In the genomic region with DNA sequence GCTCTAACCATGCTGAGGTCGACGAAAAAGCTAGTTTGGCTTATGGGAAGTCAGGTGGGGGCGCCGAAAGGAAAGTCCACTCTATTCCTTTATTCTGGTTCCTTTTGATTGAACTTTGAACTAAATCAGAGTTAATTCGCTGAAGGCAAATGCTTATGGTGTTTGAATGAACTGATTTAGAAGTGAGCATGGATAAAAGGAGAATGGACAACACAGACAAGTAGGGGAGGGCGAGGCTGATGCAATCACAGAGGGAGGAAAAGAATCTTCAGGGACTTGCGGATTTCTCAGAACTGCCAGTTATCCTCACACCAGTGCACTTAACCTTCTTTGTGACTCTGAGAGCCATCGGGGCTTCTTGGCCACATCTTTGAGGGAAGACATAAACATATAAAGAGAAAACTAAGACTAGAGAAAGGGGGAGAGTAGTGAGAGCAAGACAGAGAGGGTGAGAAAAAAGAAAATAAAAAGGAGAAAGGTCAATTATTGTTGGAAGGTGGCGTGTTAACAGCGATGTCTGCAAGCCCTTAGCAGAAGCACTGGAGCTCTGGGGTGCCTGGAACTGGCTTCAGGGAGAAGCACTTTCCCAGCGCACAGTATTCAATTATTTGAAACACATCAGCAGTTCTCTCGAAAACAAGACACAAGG, we compare ENCODE assay signal across 26 cellular contexts. TPM values are rescaled to one million over a fixed set of nuclear protein-coding genes. Genes with fewer than 3 reads are reported as not detected.
A peak's percentile ranks its signal among the peaks of the same experiment; 100 is the strongest.
DNase-seq lines count a peak whose midpoint lies in the region; ATAC-seq, FAIRE-seq and TF ChIP-seq lines count a peak whose summit lies in the region.
"Had no signal": no experiment of that assay in that cellular context is flagged by ENCODE, and none has a peak within 500 bp of the region (broad histone marks: within the 10 kb centered on the region; RNA-seq: fewer than 3 reads in every experiment).

No MANE protein-coding gene starts in this region.

- no peak overlapping the region for H3K9ac ChIP-seq in K562 (ENCODE audit: insufficient read depth in 1 of 2, low read depth in 2 of 2, low read length in 2 of 2)
- H3K9ac ChIP-seq: BLaER1 treated with 17β-estradiol and CSF1 and Interleukin-3, amounts not matched to agents 10 nM and 100 nM had no signal

- peak in 2 of 4 experiments; percentile 12 to 27 for DNase-seq in K562 (ENCODE audit: extremely low read depth in 1 of 4, low spot score in 3 of 4)
- peak; percentile 22 for DNase-seq in fibroblast of the aortic adventitia (ENCODE audit: low read depth)
- DNase-seq in psoas muscle: no peak
- DNase-seq in HK-2 (ENCODE audit: unreplicated experiment): no peak
- DNase-seq in NCI-H146 treated with DMSO at 0.1 percent for 48 hours (lab: John Stamatoyannopoulos, UW; ENCODE audit: unreplicated experiment): no peak
- no peak for DNase-seq in RPMI8226
- DNase-seq: activated CD4-positive, alpha-beta T cell treated with anti-CD3 and anti-CD28 coated beads, Interleukin-2, amount 10 ng/mL, durations not matched to agents 24 days and 14 days; activated gamma-delta T cell; activated T-cell treated with anti-CD3 and anti-CD28 coated beads, Interleukin-2, amount 50 U/mL, for 1 hour; COR-L47; mesendoderm; NCI-H1694 treated with DMSO at 0.1 percent for 48 hours; NCI-H2171 treated with DMSO at 0.1 percent for 48 hours; NCI-H510A; stimulated activated CD4-positive, alpha-beta T cell treated with anti-CD3 and anti-CD28 coated beads, Interleukin-15, amount 100 ng/mL, for 24 hours; T-cell had no signal

- TF ChIP-seq POLR2A in K562 (conservative IDR thresholded peaks at IDR 0.05): no peak

- H3K4me3 ChIP-seq in HEK293 (ENCODE audit: low read depth, low read length) (no peak overlapping the region), K562 (no peak overlapping the region), fibroblast of the aortic adventitia (ENCODE audit: low read depth, low read length) (no peak overlapping the region), psoas muscle (no peak overlapping the region)
- H3K4me3 ChIP-seq: ascending aorta; BLaER1 treated with 17β-estradiol and CSF1 and Interleukin-3, amounts not matched to agents 10 nM and 100 nM; HAP-1; sigmoid colon; tibial nerve had no signal

- POLR2A ChIA-PET in HEK293 (lab: Yijun Ruan, JAX): no interaction called here
- POLR2A ChIA-PET in K562 (lab: Yijun Ruan, JAX): interaction anchor here (1.0 to 1.2 kb wide), 2 partner anchors 12 to 26 kb away, joined by 3 to 4 read pairs; no protein-coding TSS in a partner anchor

- 11% methylated on average over 11 of the region's 12 CpGs for WGBS in K562 (ENCODE audit: insufficient coverage, low coverage, missing lambda C conversion rate)
- 57 to 73% (median 59%) methylated on average over 12 of the region's 12 CpGs for WGBS in psoas muscle, 3 donors

- no peak overlapping the region for H3K27ac ChIP-seq in HEK293 (ENCODE audit: extremely low read depth, low read depth, low read length)
- H3K27ac ChIP-seq in K562 (ENCODE audit: extremely low read depth, low read depth, low read length): no peak overlapping the region
- H3K27ac ChIP-seq in psoas muscle: peak overlapping the region; percentile 50
- H3K27ac ChIP-seq: ascending aorta; BLaER1 treated with 17β-estradiol and CSF1 and Interleukin-3, amounts not matched to agents 10 nM and 100 nM; neutrophil; tibial nerve had no signal

- no TSS peak for BruUV-seq in K562 (replicated peaks; lab: Mats Ljungman, UMichigan)

- H3K4me1 ChIP-seq in HEK293 (ENCODE audit: control insufficient read depth, insufficient read depth, low read length) (peaks cover 10% of the 10 kb centered on the region), K562 (replicated peaks in 1 of 2; ENCODE audit: control insufficient read depth in 2 of 2, insufficient read depth in 2 of 2, low read length in 2 of 2) (peaks cover 0 to 17% of the 10 kb centered on the region in 2 experiments; a peak in 4 of 5 replicates), psoas muscle (peaks cover 12% of the 10 kb centered on the region)
- H3K4me1 ChIP-seq: ascending aorta, HAP-1, tibial nerve had no signal

- H3K27me3 ChIP-seq in K562 (ENCODE audit: control insufficient read depth in 2 of 2, insufficient read depth in 2 of 2, low read length in 2 of 2) (no peaks in the 10 kb centered on the region; a peak in 1 of 5 replicates), psoas muscle (ENCODE audit: insufficient read depth in 3 of 3, low read length in 2 of 3) (peaks cover 0 to 3% (median 0%) of the 10 kb centered on the region in 3 donors)
- H3K27me3 ChIP-seq: ascending aorta, neutrophil, sigmoid colon, tibial nerve had no signal

- no peaks in the 10 kb centered on the region for H3K9me3 ChIP-seq in HEK293 (ENCODE audit: control insufficient read depth, insufficient read depth, low read depth, low read length)
- H3K9me3 ChIP-seq in K562 (replicated peaks; ENCODE audit: control insufficient read depth, insufficient read depth, low read depth, low read length): no peaks in the 10 kb centered on the region
- H3K9me3 ChIP-seq in psoas muscle: no peaks in the 10 kb centered on the region
- H3K9me3 ChIP-seq: ascending aorta, HAP-1, neutrophil, sigmoid colon, tibial nerve had no signal

- TF ChIP-seq RAD21 in K562 (CRISPR knock-in tag; conservative IDR thresholded peaks at IDR 0.05 in 1 of 2, IDR thresholded peaks at IDR 0.05 in 1 of 2): no peak

- CTCF ChIA-PET in HEK293 (lab: Yijun Ruan, JAX): interaction anchor here (0.6 to 2.7 kb wide), 2 partner anchors 16 to 217 kb away, joined by 3 to 8 read pairs; no protein-coding TSS in a partner anchor
- CTCF ChIA-PET in K562 (lab: Yijun Ruan, JAX; ENCODE audit: low intra/inter-chr PET ratio): no interaction called here

- no peak for TF ChIP-seq CTCF in HEK293 (tag by site-specific recombination; IDR thresholded peaks at IDR 0.05)
- no peak for TF ChIP-seq CTCF in K562 (IDR thresholded peaks at IDR 0.05 in 2 of 3, conservative IDR thresholded peaks at IDR 0.05 in 1 of 3; ENCODE audit: insufficient read depth in 2 of 3, low read depth in 1 of 3, low read length in 3 of 3)
- TF ChIP-seq CTCF in fibroblast of the aortic adventitia (IDR thresholded peaks at IDR 0.05; ENCODE audit: insufficient read depth, low read length): no peak
- no peak for TF ChIP-seq CTCF in psoas muscle (IDR thresholded peaks at IDR 0.05)

- in situ Hi-C loops in K562 (cut with MboI): no loop called here

- intact Hi-C loops in K562 (cut with micrococcal nuclease): loop anchor here (10.0 kb wide), 1 partner anchor 167 kb away; no protein-coding TSS in a partner anchor
- intact Hi-C loops in psoas muscle (cut with DNase I): no loop called here

- H2AFZ ChIP-seq in K562 (ENCODE audit: low read depth, low read length): peak overlapping the region; percentile 22; the same call in 1 of the 2 replicates

- FAIRE-seq in K562 (lab: Jason Lieb, UNC): no peak

- peak overlapping the region; percentile 30 for H3K4me2 ChIP-seq in K562 (ENCODE audit: insufficient read depth, low read length)
- H3K4me2 ChIP-seq: BLaER1 treated with 17β-estradiol and CSF1 and Interleukin-3, amounts not matched to agents 10 nM and 100 nM had no signal

- H3K36me3 ChIP-seq in HEK293 (ENCODE audit: control insufficient read depth in 2 of 2, insufficient read depth in 1 of 2, low read length in 2 of 2): no peaks in the 10 kb centered on the region
- no peaks in the 10 kb centered on the region for H3K36me3 ChIP-seq in K562 (ENCODE audit: control insufficient read depth, insufficient read depth, low read length)
- no peaks in the 10 kb centered on the region for H3K36me3 ChIP-seq in psoas muscle (ENCODE audit: insufficient read depth in 1 of 2, low read depth in 1 of 2)
- H3K36me3 ChIP-seq: ascending aorta; BLaER1 treated with 17β-estradiol and CSF1 and Interleukin-3, amounts not matched to agents 10 nM and 100 nM; HAP-1; neutrophil; sigmoid colon; tibial nerve had no signal

- ATAC-seq in K562: peak; percentile 78
- ATAC-seq in psoas muscle: peak in 2 of 4 donors; percentile 25 to 28
- ATAC-seq: esophagus mucosa; left lobe of liver; stimulated activated effector memory CD8-positive, alpha-beta T cell treated with anti-CD3 and anti-CD28 coated beads, Interleukin-12 subunit alpha, Interleukin-12 subunit beta, amount 100 ng/mL, for 72 hours; T-cell had no signal

- no peaks in the 10 kb centered on the region for H3K79me2 ChIP-seq in K562 (ENCODE audit: control insufficient read depth, insufficient read depth, low read length)

- no peaks in the 10 kb centered on the region for H4K20me1 ChIP-seq in K562 (replicated peaks; ENCODE audit: control insufficient read depth, insufficient read depth, low read length)

- TF ChIP-seq EP300 in K562 (IDR thresholded peaks at IDR 0.05; ENCODE audit: low read length): no peak

- no peaks in the 10 kb centered on the region for H3K9me1 ChIP-seq in K562 (ENCODE audit: control insufficient read depth, insufficient read depth, low read length)

TF ChIP-seq in HEK293, 187 proteins besides CTCF, POLR2A, EP300 and RAD21 (continues in another document):
- TF ChIP-seq ZNF558 (tag by site-specific recombination; IDR thresholded peaks at IDR 0.05): peak; percentile 91
- no peak for TF ChIP-seq ZNF571 (tag by site-specific recombination; IDR thresholded peaks at IDR 0.05)

TF ChIP-seq in K562, 482 proteins besides CTCF, POLR2A, EP300 and RAD21 (continues in another document):
- peak; percentile 62 for TF ChIP-seq CEBPB (tag; IDR thresholded peaks at IDR 0.05)

RNA-seq across cellular contexts. Expression of a gene that starts 59.2 kb away (rescaled TPM):
- 43.6 and 79.1 TPM in 2 replicates for total RNA-seq in K562 (2011; cell fraction: chromatin; rRNA removed; ENCODE audit: low replicate concordance)
- total RNA-seq in K562 (2011; cell fraction: nucleolus; rRNA removed): 24.0 and 30.3 TPM in 2 replicates
- total RNA-seq in K562 (2011; cell fraction: nucleoplasm; rRNA removed): 42.7 and 59.7 TPM in 2 replicates
- total RNA-seq in K562 (2014; rRNA removed): 9.2 and 11.2 TPM in 2 replicates
- total RNA-seq in K562 (2014; rRNA removed; fragmentation: Illumina TruSeq; extraction: Trizol): 16.7 and 17.3 TPM in 2 replicates
- total RNA-seq in K562 (2015; rRNA removed; fragmentation: Illumina TruSeq; extraction: Trizol): 14.4 and 15.5 TPM in 2 replicates
- 38.4 and 44.7 TPM in 2 replicates for total RNA-seq in K562 (2021)
- 39.7 and 43.8 TPM in 2 replicates for polyA plus RNA-seq in K562 (2011; rRNA removed)
- polyA plus RNA-seq in K562 (2011; cell fraction: cytosol; rRNA removed): 17.2 and 19.7 TPM in 2 replicates
- polyA plus RNA-seq in K562 (2011; cell fraction: nucleus; rRNA removed): 81.5 and 87.8 TPM in 2 replicates
- polyA plus RNA-seq in K562 (2012): 45.6 and 48.6 TPM in 2 replicates
- 58.4 and 60.7 TPM in 2 replicates for polyA plus RNA-seq in K562 (2014; fragmentation: Illumina TruSeq; extraction: Trizol)
- polyA plus RNA-seq in K562 (2014; fragmentation: Nextera tagmentation; extraction: Ambion mirVana): 10 to 100 TPM; 20.3 to 24.0 TPM
- polyA plus RNA-seq in K562 (2014; rRNA removed): 40.9 and 44.0 TPM in 2 replicates
- polyA minus RNA-seq in K562 (2011; rRNA and poly(A)+ RNA removed): 15.8 and 17.4 TPM in 2 replicates
- 19.5 TPM in 2 replicates for polyA minus RNA-seq in K562 (2011; cell fraction: cytosol; rRNA and poly(A)+ RNA removed)
- polyA minus RNA-seq in K562 (2011; cell fraction: nucleus; rRNA and poly(A)+ RNA removed): 12.7 and 13.1 TPM in 2 replicates
- 6.0 and 10.2 TPM in 2 replicates for total RNA-seq in fibroblast of the aortic adventitia (ENCODE audit: low replicate concordance)
- 1 to 10 TPM; 3.4 to 5.1 (median 4.1) TPM for total RNA-seq in psoas muscle
- polyA plus RNA-seq in psoas muscle: 1 to 10 TPM; 2.1 to 5.6 (median 3.6) TPM
